ENCODE assay signal across 9 cellular contexts in the genomic region with DNA sequence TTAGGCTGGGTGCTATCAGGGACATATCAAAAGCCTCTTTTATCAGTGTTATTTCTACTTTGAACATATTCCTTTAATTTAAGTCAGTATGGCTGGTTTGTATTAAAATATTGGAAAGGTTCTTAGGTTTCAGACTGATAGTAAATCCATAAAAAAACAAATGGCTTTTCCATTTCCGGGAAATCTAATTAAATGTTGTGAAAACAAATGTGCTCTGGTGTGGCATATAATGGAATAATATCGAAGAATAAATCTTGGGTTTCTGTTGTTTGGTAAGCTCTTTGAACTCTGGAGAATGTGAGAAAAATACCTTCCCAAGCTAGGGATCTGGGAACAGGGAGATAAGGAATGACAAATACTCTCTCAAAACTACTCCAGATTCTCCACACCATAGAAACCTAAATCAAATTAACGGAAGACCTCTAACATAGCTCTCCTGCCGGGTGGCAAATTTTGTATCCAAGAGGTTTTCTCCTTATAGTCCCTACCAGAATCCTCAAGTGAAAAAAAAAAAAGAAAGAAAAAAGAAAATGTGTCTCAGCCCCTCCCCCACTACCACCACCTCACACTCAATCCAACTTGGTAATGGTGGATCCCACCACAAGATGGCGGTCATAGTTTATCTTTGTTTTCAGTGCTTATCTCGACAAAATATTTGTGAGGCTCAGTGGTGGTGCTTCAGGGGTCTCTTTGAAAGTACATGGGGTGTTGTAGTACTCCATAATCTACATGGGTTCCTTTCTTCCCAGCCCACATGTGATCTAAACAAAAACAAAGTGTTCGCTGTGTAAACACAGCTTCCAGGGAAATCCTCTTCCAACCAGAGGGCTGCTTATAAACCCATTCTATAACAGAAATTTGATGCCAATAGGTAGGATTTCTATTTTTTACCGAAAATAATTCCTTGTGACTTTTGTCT. TPM values are rescaled to one million over a fixed set of nuclear protein-coding genes. Genes with fewer than 3 reads are reported as not detected.
DNase-seq lines count a peak whose midpoint lies in the region; ATAC-seq and TF ChIP-seq lines count a peak whose summit lies in the region.
"Had no signal": no experiment of that assay in that cellular context is flagged by ENCODE, and none has a peak within 500 bp of the region (broad histone marks: within the 10 kb centered on the region; RNA-seq: fewer than 3 reads in every experiment).

No MANE protein-coding gene starts in this region.

- peak overlapping the region; percentile 98 for H2BK15ac ChIP-seq in mesendoderm (replicated peaks; ENCODE audit: low read depth)

- H3K36me3 ChIP-seq in mesendoderm (ENCODE audit: control insufficient read depth, insufficient read depth, low read length), result no peaks in the 10 kb centered on the region
- no peaks in the 10 kb centered on the region for H3K36me3 ChIP-seq in tibial artery

- no CpG with 5 or more reads among the region's 8 CpGs for WGBS in mesendoderm (ENCODE audit: extremely low coverage, insufficient coverage, low lambda C conversion rate)

- intact Hi-C loops in tibial artery (cut with DNase I; ENCODE audit: low total_unique reads), result no loop called here

- H3K79me1 ChIP-seq in mesendoderm (ENCODE audit: low read length), result no peaks in the 10 kb centered on the region

- no peak overlapping the region for H3K4ac ChIP-seq in mesendoderm (ENCODE audit: low read depth, low read length)

- H3K4me1 ChIP-seq in mesendoderm (ENCODE audit: control insufficient read depth, low read depth, low read length) (peaks cover 9% of the 10 kb centered on the region), tibial artery (no peaks in the 10 kb centered on the region)

- no peaks in the 10 kb centered on the region for H3K9me3 ChIP-seq in tibial artery

- H3K79me2 ChIP-seq in mesendoderm (ENCODE audit: control insufficient read depth, insufficient read depth, low read length), result no peaks in the 10 kb centered on the region
- H3K79me2 ChIP-seq: parathyroid adenoma had no signal

- no peak overlapping the region for H3K18ac ChIP-seq in mesendoderm (ENCODE audit: low read length)

- H3K4me3 ChIP-seq in LNCaP clone FGC (ENCODE audit: low read depth, low read length) (no peak overlapping the region), mesendoderm (ENCODE audit: low read length) (no peak overlapping the region), tibial artery (no peak overlapping the region)

- peak; percentile 54 for TF ChIP-seq CTCF in LNCaP clone FGC (IDR thresholded peaks at IDR 0.05; ENCODE audit: control insufficient read depth, extremely low read depth, insufficient read depth)
- TF ChIP-seq CTCF in tibial artery (IDR thresholded peaks at IDR 0.05), result no peak

- no peak overlapping the region for H2AK5ac ChIP-seq in mesendoderm (ENCODE audit: low read length)

- no peak overlapping the region for H3K9ac ChIP-seq in mesendoderm (ENCODE audit: low read length)
- H3K9ac ChIP-seq: parathyroid adenoma had no signal

- no peak overlapping the region for H3K27ac ChIP-seq in mesendoderm (ENCODE audit: low read depth, low read length)
- no peak overlapping the region for H3K27ac ChIP-seq in tibial artery
- H3K27ac ChIP-seq: parathyroid adenoma had no signal

- H3K23ac ChIP-seq in mesendoderm (ENCODE audit: low read length), result peak overlapping the region; percentile 68

- peak overlapping the region; percentile 64 for H2BK5ac ChIP-seq in mesendoderm (ENCODE audit: low read length)

- no peak overlapping the region for H3K56ac ChIP-seq in mesendoderm (ENCODE audit: low read length)

- H4K5ac ChIP-seq in mesendoderm (ENCODE audit: low read length), result no peak overlapping the region

- no peak for ATAC-seq in GM21390 (IDR thresholded peaks at IDR 0.05; ENCODE audit: unreplicated experiment)
- ATAC-seq in GM18870 (IDR thresholded peaks at IDR 0.05; ENCODE audit: unreplicated experiment), result no peak

- no peak overlapping the region for H3K4me2 ChIP-seq in mesendoderm (ENCODE audit: low read length)

- DNase-seq in SIG-M5 treated with dmso at 0.1 percent for 504 hours (lab: John Stamatoyannopoulos, UW; ENCODE audit: unreplicated experiment) (peak; percentile 54), SIG-M5 (lab: John Stamatoyannopoulos, UW) (no peak), LNCaP clone FGC (ENCODE audit: low read depth) (no peak), UCSD-AML1 (lab: John Stamatoyannopoulos, UW; ENCODE audit: unreplicated experiment) (peak; percentile 6), mesendoderm (peak; percentile 93), tibial artery (no peak)

- peak overlapping the region; percentile 35 for H2BK120ac ChIP-seq in mesendoderm (ENCODE audit: low read depth, low read length)

- H3K27me3 ChIP-seq in mesendoderm (ENCODE audit: insufficient read depth, low read length, poor library complexity) (no peaks in the 10 kb centered on the region), tibial artery (no peaks in the 10 kb centered on the region)

- H4K8ac ChIP-seq in mesendoderm (ENCODE audit: low read depth, low read length), result no peak overlapping the region

RNA-seq across cellular contexts. Expression of a gene that starts 54.6 kb away (rescaled TPM):
- polyA plus RNA-seq in mesendoderm (2013, experiment 1 of 2), result 89.5 TPM
- polyA plus RNA-seq in mesendoderm (2013, experiment 2 of 2), result 99.0 TPM

Comparison
In these comparisons a context has a peak if more than half of its experiments do, and no peak if none do; other contexts are left out.
1. DNase-seq: peak in SIG-M5 treated with dmso at 0.1 percent for 504 hours (single experiment), UCSD-AML1 (single experiment) and mesendoderm (single experiment); none in SIG-M5 (single experiment), LNCaP clone FGC (single experiment) and tibial artery (0 of 2).